ENCODE assay signal across 12 cellular contexts in genomic region chr10:100697070-100697469, GRCh38. TPM values are rescaled to one million over a fixed set of nuclear protein-coding genes. Genes with fewer than 3 reads are reported as not detected.
DNase-seq lines count a peak whose midpoint lies in the region; ATAC-seq, FAIRE-seq and TF ChIP-seq lines count a peak whose summit lies in the region.
"Had no signal": no experiment of that assay in that cellular context is flagged by ENCODE, and none has a peak within 500 bp of the region (broad histone marks: within the 10 kb centered on the region; RNA-seq: fewer than 3 reads in every experiment).

No MANE protein-coding gene starts in this region.

- H3K4me1 ChIP-seq in KMS-11 (ENCODE audit: low read depth, poor library complexity, severe bottlenecking), result peaks cover 40% of the 10 kb centered on the region
- H3K4me1 ChIP-seq: pancreas had no signal

- H3K36me3 ChIP-seq in KMS-11 (ENCODE audit: insufficient read depth) (no peaks in the 10 kb centered on the region), bronchial epithelial cell (ENCODE audit: control insufficient read depth, insufficient read depth, low read length) (no peaks in the 10 kb centered on the region)
- H3K36me3 ChIP-seq: pancreas had no signal

- no peaks in the 10 kb centered on the region for H3K79me2 ChIP-seq in KMS-11 (ENCODE audit: insufficient read depth, low read depth)

- no peaks in the 10 kb centered on the region for H3K27me3 ChIP-seq in KMS-11 (ENCODE audit: insufficient read depth, low read depth)
- H3K27me3 ChIP-seq in bronchial epithelial cell (ENCODE audit: control insufficient read depth, insufficient read depth, low read length), result peaks cover 2% of the 10 kb centered on the region
- H3K27me3 ChIP-seq: pancreas had no signal

- CTCF ChIA-PET in GM10248 (lab: Yijun Ruan, JAX), result interaction anchor here (1.2 to 1.3 kb wide), 2 partner anchors 22 to 47 kb away, joined by 3 to 4 read pairs; no protein-coding TSS in a partner anchor

- H3K4me3 ChIP-seq in KMS-11 (IDR thresholded peaks at IDR 0.05; ENCODE audit: insufficient read depth, low read depth, low read length) (no peak overlapping the region), bronchial epithelial cell (ENCODE audit: low read depth, low read length) (no peak overlapping the region), retinal pigment epithelial cell (ENCODE audit: low read length) (no peak overlapping the region)
- H3K4me3 ChIP-seq: pancreas had no signal

- H4K20me1 ChIP-seq in KMS-11 (ENCODE audit: insufficient read depth), result no peaks in the 10 kb centered on the region

- POLR2A ChIA-PET in GM10248 (lab: Yijun Ruan, JAX), result no interaction called here

- peak overlapping the region; percentile 82 for H3K4me2 ChIP-seq in KMS-11

- peak overlapping the region; percentile 99 for H3K27ac ChIP-seq in KMS-11
- H3K27ac ChIP-seq: pancreas had no signal

- TF ChIP-seq CTCF in KMS-11 (conservative IDR thresholded peaks at IDR 0.05; ENCODE audit: low read depth, low read length), result no peak
- no peak for TF ChIP-seq CTCF in bronchial epithelial cell (IDR thresholded peaks at IDR 0.05; ENCODE audit: insufficient read depth, low read length, severe bottlenecking)
- no peak for TF ChIP-seq CTCF in retinal pigment epithelial cell (conservative IDR thresholded peaks at IDR 0.05; ENCODE audit: low read depth, low read length)
- TF ChIP-seq CTCF in GM10248 (IDR thresholded peaks at IDR 0.05; ENCODE audit: control extremely low read depth, extremely low read depth, low read depth, missing control alignments), result no peak

- DNase-seq in activated CD4-positive, alpha-beta T cell treated with anti-CD3 and anti-CD28 coated beads, Interleukin-2, amount 50 U/mL, for 48 hours, result peak; percentile 12 to 14
- no peak for DNase-seq in activated CD4-positive, alpha-beta T cell treated with anti-CD3 and anti-CD28 coated beads for 4 hours
- DNase-seq in bronchial epithelial cell (ENCODE audit: low read depth) (peak; percentile 58), retinal pigment epithelial cell (ENCODE audit: low read depth) (peak; percentile 3), nucleus accumbens (lab: John Stamatoyannopoulos, UW) (no peak), GM10248 (ENCODE audit: extremely low spot score) (no peak)
- DNase-seq: MV-4-11, NCI-H82 had no signal

- FAIRE-seq in bronchial epithelial cell (lab: Jason Lieb, UNC), result no peak
- FAIRE-seq: pancreas had no signal

- no peak for ATAC-seq in HG02938 (IDR thresholded peaks at IDR 0.05; ENCODE audit: unreplicated experiment)

- peak overlapping the region; percentile 80; the same call in 1 of the 2 replicates for H3K9ac ChIP-seq in KMS-11

- H2AFZ ChIP-seq in KMS-11 (ENCODE audit: low read depth), result no peak overlapping the region

RNA-seq across cellular contexts. Expression of gene PAX2, which starts 48.3 kb away (rescaled TPM):
- total RNA-seq in bronchial epithelial cell, result not detected in 2 replicates
- total RNA-seq: urinary bladder had no signal

Comparison
In these comparisons a context has a peak if more than half of its experiments do, and no peak if none do; other contexts are left out.
1. DNase-seq: peak in activated CD4-positive, alpha-beta T cell treated with anti-CD3 and anti-CD28 coated beads, Interleukin-2, amount 50 U/mL, for 48 hours (2 of 2), bronchial epithelial cell (single experiment) and retinal pigment epithelial cell (single experiment); none in activated CD4-positive, alpha-beta T cell treated with anti-CD3 and anti-CD28 coated beads for 4 hours (0 of 2), nucleus accumbens (0 of 56) and GM10248 (single experiment).